ENCODE assay signal across 22 cellular contexts in the genomic region with DNA sequence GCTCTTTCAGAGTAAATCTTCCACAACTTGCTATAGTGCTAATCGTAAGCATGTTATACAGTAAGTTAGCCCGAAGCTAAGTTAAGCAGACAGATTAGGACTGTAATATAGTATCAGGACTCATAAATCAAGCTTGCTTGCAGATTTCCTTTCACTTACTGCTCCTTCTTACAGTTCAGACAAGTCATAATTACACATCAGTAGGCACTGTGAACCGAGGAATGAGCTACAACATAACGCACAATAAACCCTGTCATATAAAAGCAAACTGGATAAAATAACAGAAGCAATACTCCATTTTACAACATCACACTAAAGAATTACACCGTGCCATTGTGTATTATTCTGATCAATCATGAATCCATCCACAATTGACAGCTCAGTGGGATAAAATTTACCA.
"Had no signal": no experiment of that assay in that cellular context is flagged by ENCODE, and none has a peak within 500 bp of the region (broad histone marks: within the 10 kb centered on the region; RNA-seq: fewer than 3 reads in every experiment).

No MANE protein-coding gene starts in this region.

- H3K36me3 ChIP-seq: left lung, tibial nerve, WERI-Rb-1 had no signal

- H3K27me3 ChIP-seq: left lung, tibial nerve had no signal

- H3K4me3 ChIP-seq: left lung had no signal

- H3K36me3 Mint-ChIP-seq: activated CD8-positive, alpha-beta memory T cell treated with anti-CD3 and anti-CD28 coated beads, Interleukin-2, amount 10 ng/mL, durations not matched to agents 7 days and 5 days; activated naive CD8-positive, alpha-beta T cell treated with anti-CD3 and anti-CD28 coated beads, Interleukin-2, amount 10 ng/mL, durations not matched to agents 7 days and 5 days; brain had no signal

- ATAC-seq: activated CD8-positive, alpha-beta memory T cell treated with anti-CD3 and anti-CD28 coated beads, Interleukin-2, amount 10 ng/mL, durations not matched to agents 7 days and 5 days; effector memory CD8-positive, alpha-beta T cell; left lung; stimulated activated naive CD8-positive, alpha-beta T cell treated with anti-CD3 and anti-CD28 coated beads, Interleukin-15, Interleukin-2, amounts not matched to agents 100 U/mL and 50 U/mL, for 24 hours had no signal

- DNase-seq: activated CD4-positive, alpha-beta T cell treated with anti-CD3 and anti-CD28 coated beads, Interleukin-2, amount 50 U/mL, for 48 hours; activated CD8-positive, alpha-beta memory T cell treated with anti-CD3 and anti-CD28 coated beads, Interleukin-2, amount 10 ng/mL, durations not matched to agents 7 days and 5 days; activated naive CD4-positive, alpha-beta T cell; activated naive CD8-positive, alpha-beta T cell treated with anti-CD3 and anti-CD28 coated beads, Interleukin-2, amount 10 ng/mL, durations not matched to agents 7 days and 5 days; caudate nucleus; effector memory CD8-positive, alpha-beta T cell; hypothalamus; islet precursor cell; left lung; mammary epithelial cell; midbrain; nucleus accumbens; stimulated activated CD4-positive, alpha-beta T cell treated with anti-CD3 and anti-CD28 coated beads, Interleukin-2, amount 100 ng/mL, for 24 hours; stimulated activated naive CD8-positive, alpha-beta T cell treated with anti-CD3 and anti-CD28 coated beads, Interleukin-15, Interleukin-2, amounts not matched to agents 100 U/mL and 50 U/mL, for 24 hours; T-helper 2 cell; WERI-Rb-1 had no signal

- H3K27ac Mint-ChIP-seq: activated CD8-positive, alpha-beta memory T cell treated with anti-CD3 and anti-CD28 coated beads, Interleukin-2, amount 10 ng/mL, durations not matched to agents 7 days and 5 days; activated naive CD8-positive, alpha-beta T cell treated with anti-CD3 and anti-CD28 coated beads, Interleukin-2, amount 10 ng/mL, durations not matched to agents 7 days and 5 days; effector memory CD8-positive, alpha-beta T cell; progenitor cell of endocrine pancreas had no signal

- H3K4me1 ChIP-seq: left lung had no signal

- H3K27ac ChIP-seq: left lung, WERI-Rb-1 had no signal

- H3K9me3 ChIP-seq: left lung, tibial nerve had no signal

- H3K27me3 Mint-ChIP-seq: activated CD8-positive, alpha-beta memory T cell treated with anti-CD3 and anti-CD28 coated beads, Interleukin-2, amount 10 ng/mL, durations not matched to agents 7 days and 5 days; progenitor cell of endocrine pancreas had no signal

- H3K4me1 Mint-ChIP-seq: activated CD8-positive, alpha-beta memory T cell treated with anti-CD3 and anti-CD28 coated beads, Interleukin-2, amount 10 ng/mL, durations not matched to agents 7 days and 5 days; activated naive CD8-positive, alpha-beta T cell treated with anti-CD3 and anti-CD28 coated beads, Interleukin-2, amount 10 ng/mL, durations not matched to agents 7 days and 5 days had no signal

- H3K9me3 Mint-ChIP-seq: activated naive CD8-positive, alpha-beta T cell treated with anti-CD3 and anti-CD28 coated beads, Interleukin-2, amount 10 ng/mL, durations not matched to agents 7 days and 5 days; brain; effector memory CD8-positive, alpha-beta T cell; nephron had no signal

- H3K4me3 Mint-ChIP-seq: activated CD8-positive, alpha-beta memory T cell treated with anti-CD3 and anti-CD28 coated beads, Interleukin-2, amount 10 ng/mL, durations not matched to agents 7 days and 5 days; activated naive CD8-positive, alpha-beta T cell treated with anti-CD3 and anti-CD28 coated beads, Interleukin-2, amount 10 ng/mL, durations not matched to agents 7 days and 5 days; brain; effector memory CD8-positive, alpha-beta T cell; nephron had no signal

- FAIRE-seq: frontal cortex, urothelium cell line had no signal
